1 cellular context compared by ENCODE assay signal in genomic region chr12:24903305-24904088, GRCh38.
TF ChIP-seq lines count a peak whose summit lies in the region.

No MANE protein-coding gene starts in this region.

TF ChIP-seq in GM23338, 12 proteins besides CTCF, POLR2A, EP300 and RAD21 (continued from another document):
- TF ChIP-seq ZNF331 (CRISPR knock-in tag; IDR thresholded peaks at IDR 0.05; ENCODE audit: low read depth) (no peak), ETS1 (IDR thresholded peaks at IDR 0.05) (no peak), EZH2 (IDR thresholded peaks at IDR 0.05; ENCODE audit: low read depth, unreplicated experiment) (no peak), NANOG (IDR thresholded peaks at IDR 0.05; ENCODE audit: borderline replicate concordance) (no peak)
